9 cellular contexts compared by ENCODE assay signal in the genomic region with DNA sequence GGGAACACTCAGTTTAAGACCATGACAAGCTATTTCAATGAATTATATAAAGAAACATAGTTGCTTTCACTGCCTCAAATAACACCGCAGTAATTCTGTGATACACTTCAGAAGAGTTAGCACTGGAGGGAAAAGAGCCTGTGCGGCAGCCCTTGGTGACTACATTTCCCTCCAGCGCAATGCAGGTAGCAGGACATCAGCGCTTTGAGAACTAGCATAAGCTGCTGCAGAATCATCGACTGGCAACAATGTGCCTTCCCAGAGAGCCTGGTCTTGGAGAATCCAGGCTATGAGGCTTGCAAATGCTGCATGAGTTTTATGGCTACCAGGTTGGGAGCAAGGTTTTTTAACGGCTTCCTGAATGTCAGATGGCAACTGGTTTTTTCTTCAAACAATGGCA. TPM values are rescaled to one million over a fixed set of nuclear protein-coding genes. Genes with fewer than 3 reads are reported as not detected.
DNase-seq lines count a peak whose midpoint lies in the region; ATAC-seq, FAIRE-seq and TF ChIP-seq lines count a peak whose summit lies in the region.
"Had no signal": no experiment of that assay in that cellular context is flagged by ENCODE, and none has a peak within 500 bp of the region (broad histone marks: within the 10 kb centered on the region; RNA-seq: fewer than 3 reads in every experiment).

No MANE protein-coding gene starts in this region.

- 0 out of 4 replicates have a peak overlapping the region, but pooled peaks of 1 of the 2 experiments have one; percentile 38 for H4K8ac ChIP-seq in IMR-90 (ENCODE audit: low read depth in 2 of 2, low read length in 2 of 2)
- H4K8ac ChIP-seq in H1 (ENCODE audit: extremely low read depth, insufficient read depth, low read length), result no peak overlapping the region

- H3K4me2 ChIP-seq in DND-41 (ENCODE audit: insufficient read depth, low read length) (peak overlapping the region; percentile 3; the same call in 1 of the 2 replicates), IMR-90 (ENCODE audit: low read depth, low read length) (peak overlapping the region; percentile 9; the same call in 1 of the 2 replicates), H1 (ENCODE audit: insufficient read depth in 1 of 2, low read depth in 2 of 2, low read length in 2 of 2) (no peak overlapping the region), osteoblast (ENCODE audit: insufficient read depth, low read length) (peak overlapping the region; percentile 89)

- H3K79me1 ChIP-seq in IMR-90 (ENCODE audit: low read depth in 1 of 2, low read length in 2 of 2) (peaks cover 0 to 35% of the 10 kb centered on the region in 2 experiments; a peak in 2 of 4 replicates), H1 (ENCODE audit: low read depth, low read length) (no peaks in the 10 kb centered on the region)

- H2AFZ ChIP-seq in DND-41 (ENCODE audit: low read depth, low read length) (no peak overlapping the region), IMR-90 (replicated peaks; ENCODE audit: low read length, poor library complexity) (no peak overlapping the region), H1 (ENCODE audit: low read length) (no peak overlapping the region), osteoblast (ENCODE audit: low read length) (no peak overlapping the region)

- H3K4ac ChIP-seq in IMR-90 (ENCODE audit: low read depth, low read length) (no peak overlapping the region; the same call in 1 of the 2 replicates), H1 (replicated peaks; ENCODE audit: insufficient read length, low read depth, low read length) (no peak overlapping the region)

- CTCF ChIA-PET in IMR-90 (lab: Yijun Ruan, JAX) (interaction anchor here (0.6 kb wide), 1 partner anchor 190 kb away, joined by 4 read pairs; no protein-coding TSS in a partner anchor), H1 (lab: Charles Lee; ENCODE audit: partially characterized antibody) (interaction anchor here (0.8 kb wide), 1 partner anchor 326 kb away, joined by 3 read pairs; no protein-coding TSS in a partner anchor)

- H2AK5ac ChIP-seq in IMR-90 (ENCODE audit: low read depth, low read length), result no peak overlapping the region
- H2AK5ac ChIP-seq in H1 (ENCODE audit: low read depth, low read length), result no peak overlapping the region

- H2BK120ac ChIP-seq in IMR-90 (ENCODE audit: low read depth, low read length), result no peak overlapping the region
- no peak overlapping the region for H2BK120ac ChIP-seq in H1 (replicated peaks; ENCODE audit: low read depth, low read length)

- no peak overlapping the region for H4K91ac ChIP-seq in IMR-90 (ENCODE audit: insufficient read depth, low read depth, low read length)
- no peak overlapping the region for H4K91ac ChIP-seq in H1 (replicated peaks; ENCODE audit: insufficient read length, low read length)

- H3K9me1 ChIP-seq in IMR-90 (ENCODE audit: insufficient read depth, low read length), result peaks cover 4% of the 10 kb centered on the region

- H3K9ac ChIP-seq in DND-41 (ENCODE audit: low read depth, low read length) (no peak overlapping the region), IMR-90 (ENCODE audit: low read depth, low read length) (no peak overlapping the region), H1 (replicated peaks in 1 of 4; ENCODE audit: extremely low read depth in 1 of 4, low read depth in 3 of 4, low read length in 3 of 4) (no peak overlapping the region)

- H3K14ac ChIP-seq in IMR-90 (replicated peaks; ENCODE audit: low read depth, low read length), result peak overlapping the region; percentile 49; the same call in 1 of the 2 replicates
- no peak overlapping the region for H3K14ac ChIP-seq in H1 (ENCODE audit: insufficient read length)

- intact Hi-C loops in IMR-90 (cut with micrococcal nuclease), result no loop called here

- no peak for TF ChIP-seq RAD21 in IMR-90 (IDR thresholded peaks at IDR 0.05; ENCODE audit: low read length)
- no peak for TF ChIP-seq RAD21 in H1 (IDR thresholded peaks at IDR 0.05 in 1 of 2, conservative IDR thresholded peaks at IDR 0.05 in 1 of 2; ENCODE audit: low read depth in 2 of 2, low read length in 2 of 2)

- WGBS in IMR-90 (ENCODE audit: extremely low coverage in 2 of 2, insufficient read length in 1 of 2), 2 experiments, result 67% methylated on average over 4 of the region's 6 CpGs; no CpG with 5 or more reads in 1 of the 2 experiments
- WGBS in H1 (ENCODE audit: extremely low coverage in 1 of 2, insufficient coverage in 1 of 2, insufficient read length in 1 of 2, insufficient replicate concordance in 2 of 2, low coverage in 1 of 2, low lambda C conversion rate in 2 of 2, missing lambda C conversion rate in 1 of 2), 2 experiments, result 68% methylated on average over 6 of the region's 6 CpGs; no CpG with 5 or more reads in 1 of the 2 experiments

- peaks cover 52% of the 10 kb centered on the region for H4K20me1 ChIP-seq in DND-41 (ENCODE audit: insufficient read depth, low read length)
- H4K20me1 ChIP-seq in IMR-90 (ENCODE audit: insufficient read depth, low read length), result peaks cover 76% of the 10 kb centered on the region
- no peaks in the 10 kb centered on the region for H4K20me1 ChIP-seq in H1 (replicated peaks in 1 of 2; ENCODE audit: control insufficient read depth in 1 of 2, insufficient read depth in 2 of 2, low read length in 2 of 2)
- H4K20me1 ChIP-seq in osteoblast (ENCODE audit: insufficient read depth, low read length), result peaks cover 48% of the 10 kb centered on the region

- DNase-seq in DND-41, result no peak
- no peak for DNase-seq in IMR-90
- no peak for DNase-seq in H1 (ENCODE audit: low read depth in 1 of 2, low spot score in 2 of 2)
- no peak for DNase-seq in osteoblast (ENCODE audit: insufficient read length, low spot score, missing footprints)
- DNase-seq in GM10266 (ENCODE audit: extremely low spot score), result no peak
- DNase-seq in activated gamma-delta T cell treated with Interleukin-2 at 50 U/mL for 16 hours, result no peak
- DNase-seq: NCI-H2171 had no signal

- peaks cover 66% of the 10 kb centered on the region for H3K4me1 ChIP-seq in DND-41 (ENCODE audit: insufficient read depth, low read length)
- peaks cover 6% of the 10 kb centered on the region for H3K4me1 ChIP-seq in IMR-90 (ENCODE audit: control insufficient read depth, insufficient read depth, low read length)
- peaks cover 2 to 18% (median 5%) of the 10 kb centered on the region in 4 experiments; a peak in 6 of 7 replicates for H3K4me1 ChIP-seq in H1 (replicated peaks in 1 of 4; ENCODE audit: control insufficient read depth in 3 of 4, insufficient read depth in 4 of 4, low read length in 3 of 4)
- H3K4me1 ChIP-seq in osteoblast (ENCODE audit: insufficient read depth, low read length), result peaks cover 67% of the 10 kb centered on the region

- no peak overlapping the region for H2BK20ac ChIP-seq in IMR-90 (ENCODE audit: low read depth, low read length)
- H2BK20ac ChIP-seq in H1 (ENCODE audit: low read length), result no peak overlapping the region

- FAIRE-seq in H1 (lab: Jason Lieb, UNC), result no peak

- H3K27me3 ChIP-seq in DND-41 (ENCODE audit: insufficient read depth, low read length, poor library complexity) (no peaks in the 10 kb centered on the region), IMR-90 (ENCODE audit: control insufficient read depth, insufficient read depth, low read length) (no peaks in the 10 kb centered on the region), H1 (replicated peaks in 1 of 4; ENCODE audit: control insufficient read depth in 3 of 4, extremely low read depth in 1 of 4, insufficient read depth in 3 of 4, low read length in 3 of 4) (no peaks in the 10 kb centered on the region), osteoblast (ENCODE audit: insufficient read depth, low read length) (no peaks in the 10 kb centered on the region)

- dilution Hi-C loops in IMR-90 (cut with HindIII; ENCODE audit: low sequenced_read_pairs, unreplicated experiment), result no loop called here

- 0 out of 2 replicates have a peak overlapping the region, but pooled peaks have one; percentile 2 for H4K5ac ChIP-seq in IMR-90 (ENCODE audit: low read depth, low read length)
- H4K5ac ChIP-seq in H1 (ENCODE audit: insufficient read length, low read depth, low read length), result no peak overlapping the region

- H3K27ac ChIP-seq in DND-41 (ENCODE audit: low read length) (no peak overlapping the region), IMR-90 (ENCODE audit: insufficient read depth, low read length) (no peak overlapping the region), H1 (ENCODE audit: low read depth, low read length) (no peak overlapping the region), osteoblast (ENCODE audit: low read depth, low read length) (peak overlapping the region; percentile 1)

- TF ChIP-seq CTCF in DND-41 (IDR thresholded peaks at IDR 0.05; ENCODE audit: borderline replicate concordance, extremely low read depth, low read length, poor library complexity, severe bottlenecking), result no peak
- TF ChIP-seq CTCF in IMR-90 (conservative IDR thresholded peaks at IDR 0.05; ENCODE audit: low read depth, low read length), result no peak
- no peak for TF ChIP-seq CTCF in H1 (IDR thresholded peaks at IDR 0.05; ENCODE audit: control extremely low read depth in 1 of 3, insufficient read depth in 1 of 3, low read depth in 1 of 3, low read length in 3 of 3)
- TF ChIP-seq CTCF in osteoblast (IDR thresholded peaks at IDR 0.05; ENCODE audit: extremely low read depth, low read depth, low read length), result no peak
- no peak for TF ChIP-seq CTCF in GM10266 (IDR thresholded peaks at IDR 0.05; ENCODE audit: control insufficient read depth, insufficient read depth, low read depth, missing control alignments)

- H3K18ac ChIP-seq in IMR-90 (ENCODE audit: low read depth, low read length) (no peak overlapping the region), H1 (ENCODE audit: extremely low read depth, low read length) (peak overlapping the region; percentile 62; the same call in 1 of the 2 replicates)

- H3K56ac ChIP-seq in IMR-90 (ENCODE audit: extremely low read depth, insufficient read depth, low read length), result no peak overlapping the region
- no peak overlapping the region for H3K56ac ChIP-seq in H1 (replicated peaks; ENCODE audit: insufficient read length, low read depth, low read length)

- peak overlapping the region; percentile 60; the same call in 1 of the 2 replicates for H2BK12ac ChIP-seq in H1 (ENCODE audit: low read depth, low read length)

- POLR2A ChIA-PET in IMR-90 (lab: Charles Lee; ENCODE audit: unreplicated experiment) (no interaction called here), H1 (lab: Charles Lee; ENCODE audit: partially characterized antibody) (interaction anchor here (0.6 to 1.6 kb wide), 3 partner anchors 8 to 246 kb away, joined by 3 read pairs; a partner anchor contains a TSS)

- H3K4me3 ChIP-seq in DND-41 (ENCODE audit: low read depth in 1 of 2, low read length in 2 of 2) (no peak overlapping the region), IMR-90 (ENCODE audit: insufficient read depth, low read depth, low read length) (no peak overlapping the region), H1 (ENCODE audit: extremely low read depth in 1 of 4, insufficient read depth in 2 of 4, low read depth in 3 of 4, low read length in 4 of 4) (no peak overlapping the region), osteoblast (ENCODE audit: insufficient read depth, low read length) (no peak overlapping the region)

- no peak overlapping the region for H2BK15ac ChIP-seq in IMR-90 (ENCODE audit: low read depth, low read length)
- H2BK15ac ChIP-seq in H1 (ENCODE audit: low read length), result no peak overlapping the region

- TF ChIP-seq POLR2A in IMR-90 (IDR thresholded peaks at IDR 0.05; ENCODE audit: low read depth, low read length) (no peak), H1 (IDR thresholded peaks at IDR 0.05; ENCODE audit: control extremely low read depth in 1 of 2, low read depth in 2 of 2, low read length in 2 of 2) (no peak)

- H3K23ac ChIP-seq in IMR-90 (ENCODE audit: low read depth, low read length) (peak overlapping the region; percentile 18), H1 (ENCODE audit: insufficient read length) (no peak overlapping the region)

- H3K79me2 ChIP-seq in DND-41 (ENCODE audit: insufficient read depth, low read length), result peaks cover 100% of the 10 kb centered on the region
- peaks cover 0 to 98% of the 10 kb centered on the region in 2 experiments; a peak in 3 of 4 replicates for H3K79me2 ChIP-seq in H1 (ENCODE audit: control insufficient read depth in 1 of 2, insufficient read depth in 2 of 2, low read length in 2 of 2)
- H3K79me2 ChIP-seq in osteoblast (ENCODE audit: insufficient read depth, low read length), result peaks cover 100% of the 10 kb centered on the region

- BruUV-seq in IMR-90 (replicated peaks; lab: Mats Ljungman, UMichigan), result no TSS peak

- H2AK9ac ChIP-seq in IMR-90 (replicated peaks; ENCODE audit: low read depth, low read length, poor library complexity), result no peak overlapping the region

- H3K9me3 ChIP-seq in DND-41 (ENCODE audit: insufficient read depth, low read length, severe bottlenecking), result no peaks in the 10 kb centered on the region
- no peaks in the 10 kb centered on the region for H3K9me3 ChIP-seq in IMR-90 (ENCODE audit: control insufficient read depth, insufficient read depth, low read length)
- no peaks in the 10 kb centered on the region for H3K9me3 ChIP-seq in H1 (ENCODE audit: insufficient read depth in 2 of 2, low read depth in 1 of 2, low read length in 1 of 2)
- H3K9me3 ChIP-seq in osteoblast (ENCODE audit: low read depth, low read length), result no peaks in the 10 kb centered on the region

- no peaks in the 10 kb centered on the region for H3K23me2 ChIP-seq in H1 (ENCODE audit: low read depth, low read length)

- in situ Hi-C loops in IMR-90 (cut with MboI; ENCODE audit: low sequenced_read_pairs), result no loop called here

- no peak for TF ChIP-seq EP300 in H1 (IDR thresholded peaks at IDR 0.05; ENCODE audit: borderline replicate concordance in 1 of 2, low read depth in 2 of 2, low read length in 2 of 2)

- H2BK5ac ChIP-seq in IMR-90 (ENCODE audit: low read depth, low read length, poor library complexity, severe bottlenecking) (peak overlapping the region; percentile 15), H1 (ENCODE audit: low read depth, low read length) (no peak overlapping the region)

- H3K36me3 ChIP-seq in DND-41 (ENCODE audit: insufficient read depth, low read length) (no peaks in the 10 kb centered on the region), IMR-90 (ENCODE audit: control insufficient read depth, insufficient read depth, low read length) (no peaks in the 10 kb centered on the region), H1 (ENCODE audit: control insufficient read depth in 2 of 4, insufficient read depth in 4 of 4, low read length in 3 of 4) (no peaks in the 10 kb centered on the region), osteoblast (ENCODE audit: insufficient read depth, low read length) (no peaks in the 10 kb centered on the region)

- ATAC-seq in DND-41 (ENCODE audit: insufficient read depth, low read depth), result peak; percentile 23; the same call in 1 of the 3 replicates
- no peak for ATAC-seq in IMR-90 (ENCODE audit: low read depth)
- ATAC-seq in HG02763 (IDR thresholded peaks at IDR 0.05; ENCODE audit: unreplicated experiment), result no peak
- ATAC-seq in GM21390 (IDR thresholded peaks at IDR 0.05; ENCODE audit: unreplicated experiment), result no peak

RNA-seq across cellular contexts. Expression of a gene that starts 7.5 kb away (rescaled TPM):
- total RNA-seq in IMR-90 (2012; rRNA removed) (73.8 and 85.3 TPM in 2 replicates), osteoblast (32.1 and 32.6 TPM in 2 replicates)
- polyA plus RNA-seq in IMR-90 (2012; rRNA removed) (8.5 and 9.6 TPM in 2 replicates), H1 (2011; rRNA removed) (0.67 and 1.5 TPM in 2 replicates)
- polyA plus RNA-seq in IMR-90 (2012; cell fraction: cytosol; rRNA removed), result 1.4 and 1.5 TPM in 2 replicates
- polyA plus RNA-seq in IMR-90 (2012; cell fraction: nucleus; rRNA removed; ENCODE audit: low replicate concordance), result 1.7 and 17.8 TPM in 2 replicates
- 9.3 and 10.5 TPM in 2 replicates for total RNA-seq in H1 (2021; fragmentation: NEBNext Ultra II Directional; extraction: Animal tissue kit (Norgen Biotek cat#: 25700))
- polyA plus RNA-seq in H1 (2011; cell fraction: cytosol; rRNA removed), result 1.8 TPM
- 1.1 TPM for polyA plus RNA-seq in H1 (2011; cell fraction: nucleus; rRNA removed)
- 2.5 to 6.0 TPM (median 3.3 TPM) in 4 replicates for polyA plus RNA-seq in H1 (2012, experiment 1 of 2)
- polyA plus RNA-seq in H1 (2012, experiment 2 of 2), result 0.20 TPM
- polyA plus RNA-seq in H1 (2013, experiment 1 of 2), result 4.1 TPM
- polyA plus RNA-seq in H1 (2013, experiment 2 of 2), result 3.9 TPM
- polyA minus RNA-seq in H1 (2011; rRNA and poly(A)+ RNA removed), result 7.1 and 17.4 TPM in 2 replicates
- polyA minus RNA-seq in H1 (2011; cell fraction: cytosol; rRNA and poly(A)+ RNA removed), result 6.1 TPM
- 10.2 TPM for polyA minus RNA-seq in H1 (2011; cell fraction: nucleus; rRNA and poly(A)+ RNA removed)

Comparison
In these comparisons a context has a peak if more than half of its experiments do, and no peak if none do; other contexts are left out.
1. H3K4me2 ChIP-seq: peak in DND-41 (single experiment), IMR-90 (single experiment) and osteoblast (single experiment); none in H1 (0 of 2).